2 cellular contexts compared by ENCODE assay signal in genomic region chr17:7191571-7192270, GRCh38.
A peak's percentile ranks its signal among the peaks of the same experiment; 100 is the strongest.
TF ChIP-seq lines count a peak whose summit lies in the region.

No MANE protein-coding gene starts in this region.

TF ChIP-seq in Ishikawa, 13 proteins besides CTCF, POLR2A, EP300 and RAD21:
- peak; percentile 80 for TF ChIP-seq REST (IDR thresholded peaks at IDR 0.05; ENCODE audit: low read depth)
- no peak for TF ChIP-seq NFIC (IDR thresholded peaks at IDR 0.05)
- peak; percentile 60; the same call in 1 of the 2 replicates for TF ChIP-seq YY1 (IDR thresholded peaks at IDR 0.05; ENCODE audit: low read depth)
- no peak for TF ChIP-seq MAX (IDR thresholded peaks at IDR 0.05)
- TF ChIP-seq USF1 (IDR thresholded peaks at IDR 0.05): peak; percentile 93
- TF ChIP-seq CREB1 (IDR thresholded peaks at IDR 0.05; ENCODE audit: low read depth): 0 out of 2 replicates have a peak, but pooled peaks have one; percentile 48
- peak; percentile 76 for TF ChIP-seq TEAD4 (IDR thresholded peaks at IDR 0.05)
- no peak for TF ChIP-seq FOXM1 (IDR thresholded peaks at IDR 0.05; ENCODE audit: borderline replicate concordance, low read depth)
- TF ChIP-seq TAF1 (IDR thresholded peaks at IDR 0.05; ENCODE audit: low read depth): no peak

TF ChIP-seq in GM12878, 131 proteins besides CTCF, POLR2A, EP300 and RAD21 (continues in another document):
- TF ChIP-seq RB1 (IDR thresholded peaks at IDR 0.05; ENCODE audit: borderline replicate concordance) (no peak), ZZZ3 (IDR thresholded peaks at IDR 0.05; ENCODE audit: control insufficient read depth, insufficient read length, low read depth) (no peak), MTA3 (IDR thresholded peaks at IDR 0.05; ENCODE audit: borderline replicate concordance, low read length) (no peak), MYB (IDR thresholded peaks at IDR 0.05; ENCODE audit: borderline replicate concordance, low read depth, low read length) (no peak), MEF2B (IDR thresholded peaks at IDR 0.05; ENCODE audit: partially characterized antibody, poor library complexity, severe bottlenecking) (no peak), SMC3 (IDR thresholded peaks at IDR 0.05; ENCODE audit: borderline replicate concordance, low read length) (no peak), CEBPB (IDR thresholded peaks at IDR 0.05; ENCODE audit: borderline replicate concordance in 1 of 2, low read depth in 2 of 2, low read length in 2 of 2) (no peak), POLR2AphosphoS5 (IDR thresholded peaks at IDR 0.05; ENCODE audit: low read length) (no peak), PRDM15 (CRISPR knock-in tag; IDR thresholded peaks at IDR 0.05) (no peak), BRCA1 (IDR thresholded peaks at IDR 0.05; ENCODE audit: low read depth, low read length) (no peak), REST (IDR thresholded peaks at IDR 0.05; ENCODE audit: low read depth, low read length) (peak; percentile 79; the same call in 1 of the 2 replicates), ZNF217 (IDR thresholded peaks at IDR 0.05) (no peak), NR2F1 (conservative IDR thresholded peaks at IDR 0.05) (no peak), USF2 (IDR thresholded peaks at IDR 0.05; ENCODE audit: borderline replicate concordance, low read depth, low read length) (peak; percentile 55), CREB1 (IDR thresholded peaks at IDR 0.05; ENCODE audit: low read depth) (peak; percentile 81), PAX8 (IDR thresholded peaks at IDR 0.05) (no peak), TARDBP (IDR thresholded peaks at IDR 0.05; ENCODE audit: borderline replicate concordance) (peak; percentile 92; the same call in 1 of the 2 replicates), CBFB (IDR thresholded peaks at IDR 0.05; ENCODE audit: low read depth) (no peak), CHD2 (IDR thresholded peaks at IDR 0.05; ENCODE audit: borderline replicate concordance, low read depth, low read length) (0 out of 2 replicates have a peak, but pooled peaks have one; percentile 15), NKRF (conservative IDR thresholded peaks at IDR 0.05) (no peak), POU2F2 (IDR thresholded peaks at IDR 0.05; ENCODE audit: borderline replicate concordance, low read depth, low read length) (no peak), TCF3 (IDR thresholded peaks at IDR 0.05; ENCODE audit: borderline replicate concordance, insufficient read depth, low read depth, low read length) (peak; percentile 44; the same call in 1 of the 2 replicates), HDAC2 (IDR thresholded peaks at IDR 0.05) (no peak), RAD51 (IDR thresholded peaks at IDR 0.05) (peak; percentile 32; the same call in 1 of the 2 replicates), SREBF1 (IDR thresholded peaks at IDR 0.05; ENCODE audit: low read length) (peak; percentile 42; the same call in 1 of the 2 replicates), SUZ12 (IDR thresholded peaks at IDR 0.05; ENCODE audit: unreplicated experiment) (no peak), ZBTB11 (CRISPR knock-in tag; IDR thresholded peaks at IDR 0.05) (no peak), HCFC1 (IDR thresholded peaks at IDR 0.05; ENCODE audit: low read length) (peak; percentile 95), PAX5 (IDR thresholded peaks at IDR 0.05; ENCODE audit: borderline replicate concordance, low read depth, low read length) (no peak), ATF3 (IDR thresholded peaks at IDR 0.05; ENCODE audit: borderline replicate concordance, extremely low read depth, low read depth, low read length) (peak; percentile 81; the same call in 1 of the 2 replicates), TCF12 (IDR thresholded peaks at IDR 0.05; ENCODE audit: low read depth, low read length) (0 out of 2 replicates have a peak, but pooled peaks have one; percentile 13), YY1 (IDR thresholded peaks at IDR 0.05; ENCODE audit: low read depth, low read length) (peak; percentile 79), ELK1 (IDR thresholded peaks at IDR 0.05; ENCODE audit: low read depth, low read length) (no peak), CREM (IDR thresholded peaks at IDR 0.05; ENCODE audit: low read depth) (peak; percentile 92), NR2C1 (IDR thresholded peaks at IDR 0.05) (peak; percentile 56), MTA2 (IDR thresholded peaks at IDR 0.05; ENCODE audit: low read depth) (no peak), JUND (IDR thresholded peaks at IDR 0.05; ENCODE audit: low read depth, low read length) (no peak), RCOR1 (conservative IDR thresholded peaks at IDR 0.05; ENCODE audit: low read depth, low read length) (no peak), BCL11A (IDR thresholded peaks at IDR 0.05; ENCODE audit: low read depth, low read length) (no peak), FOXM1 (IDR thresholded peaks at IDR 0.05; ENCODE audit: low read depth, low read length) (no peak), SIX5 (IDR thresholded peaks at IDR 0.05; ENCODE audit: low read depth, low read length, severe bottlenecking) (peak; percentile 99), IKZF1 (conservative IDR thresholded peaks at IDR 0.05) (peak; percentile 92), JUNB (IDR thresholded peaks at IDR 0.05) (no peak), USF1 (IDR thresholded peaks at IDR 0.05; ENCODE audit: borderline replicate concordance, extremely low read length, insufficient read depth, low read depth, low read length) (peak; percentile 73), BHLHE40 (IDR thresholded peaks at IDR 0.05; ENCODE audit: borderline replicate concordance in 1 of 2, low read depth in 2 of 2, low read length in 1 of 2) (no peak)
